Comparison of ENCODE assay signal across 10 cellular contexts in genomic region chr19:56155124-56155687, GRCh38. TPM values are rescaled to one million over a fixed set of nuclear protein-coding genes. Genes with fewer than 3 reads are reported as not detected.
A peak's percentile ranks its signal among the peaks of the same experiment; 100 is the strongest.
DNase-seq lines count a peak whose midpoint lies in the region; ATAC-seq and TF ChIP-seq lines count a peak whose summit lies in the region.
"Had no signal": no experiment of that assay in that cellular context is flagged by ENCODE, and none has a peak within 500 bp of the region (broad histone marks: within the 10 kb centered on the region; RNA-seq: fewer than 3 reads in every experiment).

No MANE protein-coding gene starts in this region.

- H3K4me3 ChIP-seq in AG10803 (ENCODE audit: low read length) (no peak overlapping the region), H7 (ENCODE audit: insufficient read depth, low read depth, low read length) (no peak overlapping the region), brain microvascular endothelial cell (ENCODE audit: low read depth, low read length) (no peak overlapping the region)

- peak; percentile 31 for TF ChIP-seq CTCF in AG10803 (conservative IDR thresholded peaks at IDR 0.05; ENCODE audit: low read length)
- peak; percentile 59 for TF ChIP-seq CTCF in brain microvascular endothelial cell (IDR thresholded peaks at IDR 0.05; ENCODE audit: low read depth, low read length, missing control alignments)

- in situ Hi-C loops in brain microvascular endothelial cell (cut with HindIII; ENCODE audit: low pct_ligation_motif_present, low sequenced_read_pairs) = no loop called here

- H3K36me3 ChIP-seq in H7 (replicated peaks; ENCODE audit: control insufficient read depth, insufficient read depth, low read length) (peaks cover 6% of the 10 kb centered on the region), brain microvascular endothelial cell (replicated peaks) (peaks cover 14% of the 10 kb centered on the region)

- H3K27me3 ChIP-seq in H7 (ENCODE audit: control insufficient read depth, insufficient read depth, low read length) = no peaks in the 10 kb centered on the region
- no peaks in the 10 kb centered on the region for H3K27me3 ChIP-seq in brain microvascular endothelial cell (replicated peaks)

- no peak overlapping the region for H3K27ac ChIP-seq in brain microvascular endothelial cell

- no peak for ATAC-seq in HG02938 (IDR thresholded peaks at IDR 0.05; ENCODE audit: unreplicated experiment)
- ATAC-seq: T-helper 17 cell had no signal

- DNase-seq in AG10803 (ENCODE audit: low read depth) (no peak), H7 (peak; percentile 92), brain microvascular endothelial cell (no peak), left kidney (ENCODE audit: low read depth, low spot score) (peak; percentile 26), cerebellum (ENCODE audit: low spot score) (no peak)
- DNase-seq in activated CD8-positive, alpha-beta memory T cell treated with anti-CD3 and anti-CD28 coated beads for 24 hours = no peak
- DNase-seq in central memory CD4-positive, alpha-beta T cell = no peak
- DNase-seq: kidney glomerular epithelial cell, T-helper 17 cell had no signal

RNA-seq across cellular contexts. Expression of gene ZNF444, which starts 14.1 kb away (rescaled TPM):
- 60.9 and 63.4 TPM in 2 replicates for total RNA-seq in H7 (2014; rRNA removed; shearing (Covaris generic))
- 10.0 TPM for total RNA-seq in cerebellum

RNA-seq across cellular contexts. Expression of gene GALP, which starts 20.6 kb away (rescaled TPM):
- not detected in 2 replicates for total RNA-seq in H7 (2014; rRNA removed; shearing (Covaris generic))
- total RNA-seq in cerebellum = not detected
- total RNA-seq: T-helper 17 cell had no signal

RNA-seq across cellular contexts. Expression of gene ZNF787, which starts 34.1 kb away (rescaled TPM):
- 84.2 and 95.4 TPM in 2 replicates for total RNA-seq in H7 (2014; rRNA removed; shearing (Covaris generic))
- total RNA-seq in cerebellum = 13.6 TPM

RNA-seq across cellular contexts. Expression of gene ZSCAN5B, which starts 42.4 kb away (rescaled TPM):
- total RNA-seq in H7 (2014; rRNA removed; shearing (Covaris generic)) = not detected in 2 replicates
- not detected for total RNA-seq in cerebellum
- total RNA-seq: T-helper 17 cell had no signal

RNA-seq across cellular contexts. Expression of gene ZSCAN5C, which starts 46.9 kb away (rescaled TPM):
- total RNA-seq in H7 (2014; rRNA removed; shearing (Covaris generic)) = not detected in 2 replicates
- not detected for total RNA-seq in cerebellum
- total RNA-seq: T-helper 17 cell had no signal

Comparison
In these comparisons a context has a peak if more than half of its experiments do, and no peak if none do; other contexts are left out.
1. DNase-seq: peak in H7 (single experiment) and left kidney (single experiment); none in AG10803 (single experiment), brain microvascular endothelial cell (single experiment), cerebellum (single experiment), activated CD8-positive, alpha-beta memory T cell treated with anti-CD3 and anti-CD28 coated beads for 24 hours (single experiment) and central memory CD4-positive, alpha-beta T cell (single experiment).